In the genomic region with DNA sequence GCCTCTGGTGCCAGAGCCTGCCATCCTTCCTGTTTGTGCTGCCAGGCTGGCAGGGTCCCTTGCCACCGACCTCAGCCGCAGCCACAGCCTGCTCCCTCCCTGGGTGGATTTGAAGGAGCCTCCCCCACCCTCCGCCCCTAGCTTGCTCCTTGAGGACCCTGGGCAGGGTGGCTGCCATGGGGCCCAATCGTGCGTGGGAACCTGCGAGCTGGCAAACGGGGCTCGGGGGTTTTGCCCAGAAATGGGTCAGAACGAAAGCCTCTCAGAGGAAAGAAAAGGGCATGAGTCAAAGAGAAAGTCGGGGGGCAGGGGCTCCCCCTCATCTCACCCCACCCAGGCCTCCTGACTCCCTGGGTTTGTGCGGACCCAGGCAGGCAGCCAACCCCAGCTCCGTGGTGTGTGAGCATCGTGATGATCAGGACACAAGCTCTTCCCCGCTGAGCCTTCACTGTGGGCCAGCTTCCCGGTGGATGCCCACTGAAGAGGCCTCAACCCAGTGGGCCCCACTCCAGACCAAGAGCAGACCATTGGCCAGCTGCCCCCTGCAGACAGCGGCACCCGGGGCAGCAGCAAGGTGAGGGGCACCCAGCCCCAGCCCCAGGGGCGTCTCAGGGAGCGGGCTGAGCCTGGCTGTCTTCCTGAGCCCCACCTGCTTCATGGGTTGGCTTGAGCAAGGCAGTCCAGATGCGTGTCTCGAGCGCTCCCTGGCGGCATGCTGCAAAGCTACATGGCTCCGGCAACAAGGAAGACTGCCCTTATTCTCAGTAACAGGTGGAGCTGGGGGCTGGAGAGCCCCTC, we compare ENCODE assay signal across 8 cellular contexts. TPM values are rescaled to one million over a fixed set of nuclear protein-coding genes. Genes with fewer than 3 reads are reported as not detected.
DNase-seq lines count a peak whose midpoint lies in the region; ATAC-seq, FAIRE-seq and TF ChIP-seq lines count a peak whose summit lies in the region.

No MANE protein-coding gene starts in this region.

- peak; percentile 81 to 92 (median 83) for DNase-seq in CD8-positive, alpha-beta memory T cell
- peak; percentile 51 for DNase-seq in NCI-H146 treated with DMSO at 0.1 percent for 48 hours (lab: John Stamatoyannopoulos, UW; ENCODE audit: unreplicated experiment)
- DNase-seq in T-cell: peak; percentile 68 to 89 (median 82)
- DNase-seq in activated naive CD8-positive, alpha-beta T cell treated with anti-CD3 and anti-CD28 coated beads, Interleukin-2, amount 50 U/mL, for 16 hours (ENCODE audit: low read depth, low spot score): peak; percentile 70
- peak; percentile 93 for DNase-seq in cardiac septum (ENCODE audit: low spot score)
- DNase-seq in psoas muscle: peak; percentile 78 to 92
- peak; percentile 83 for DNase-seq in urothelium cell line (ENCODE audit: low spot score)

- ATAC-seq in GM21576 (IDR thresholded peaks at IDR 0.05; ENCODE audit: unreplicated experiment) (peak; percentile 48), T-cell (replicated peaks in 1 of 4) (peak; percentile 80 to 88 (median 87)), psoas muscle (peak; percentile 74 to 94 (median 92))

- peak overlapping the region; percentile 72 to 89 (median 76) for H3K4me3 Mint-ChIP-seq in CD8-positive, alpha-beta memory T cell
- peak overlapping the region; percentile 59 to 82 (median 75) for H3K4me3 Mint-ChIP-seq in T-cell

- POLR2A ChIA-PET in CD8-positive, alpha-beta memory T cell (lab: Charles Lee): interaction anchor here (0.6 to 2.0 kb wide), 13 partner anchors 10 to 247 kb away, joined by 3 to 18 read pairs (median 5); partner anchors contain the start of genes AJM1, C8G, FBXW5 and NPDC1
- POLR2A ChIA-PET in T-cell (lab: Charles Lee): interaction anchor here (0.6 kb wide), 2 partner anchors 47 to 247 kb away, joined by 3 read pairs; no protein-coding TSS in a partner anchor

- H3K36me3 ChIP-seq in CD8-positive, alpha-beta memory T cell (ENCODE audit: insufficient read depth, low read length): no peaks in the 10 kb centered on the region
- peaks cover 0 to 12% of the 10 kb centered on the region in 2 donors for H3K36me3 ChIP-seq in psoas muscle (ENCODE audit: insufficient read depth in 1 of 2, low read depth in 1 of 2)

- H3K9me3 ChIP-seq in CD8-positive, alpha-beta memory T cell (ENCODE audit: low read length): no peaks in the 10 kb centered on the region
- H3K9me3 ChIP-seq in psoas muscle: no peaks in the 10 kb centered on the region

- CTCF ChIA-PET in CD8-positive, alpha-beta memory T cell (lab: Charles Lee): interaction anchor here (0.6 to 8.9 kb wide), 60 partner anchors 9 to 308 kb away, joined by 3 to 159 read pairs (median 6); partner anchors contain the start of genes AJM1, C8G, CLIC3 and FBXW5
- CTCF ChIA-PET in T-cell (lab: Charles Lee): interaction anchor here (0.5 to 1.9 kb wide), 23 partner anchors 9 to 596 kb away, joined by 3 to 19 read pairs (median 4); partner anchors contain the start of genes AJM1 (in 1 of the 2), MAN1B1 (in 1 of the 2), NPDC1 (in 1 of the 2) and TMEM141 (in 1 of the 2)

- peak overlapping the region; percentile 58 for H3K4me3 ChIP-seq in CD8-positive, alpha-beta memory T cell (ENCODE audit: low read length)
- H3K4me3 ChIP-seq in psoas muscle: no peak overlapping the region

- H3K9me3 Mint-ChIP-seq in CD8-positive, alpha-beta memory T cell: no peaks in the 10 kb centered on the region
- H3K9me3 Mint-ChIP-seq in T-cell: no peaks in the 10 kb centered on the region

- peak overlapping the region; percentile 38 for H3K27ac ChIP-seq in CD8-positive, alpha-beta memory T cell (ENCODE audit: low read depth, low read length)
- no peak overlapping the region for H3K27ac ChIP-seq in psoas muscle

- FAIRE-seq in urothelium cell line (lab: Jason Lieb, UNC): no peak

- H3K27me3 Mint-ChIP-seq in CD8-positive, alpha-beta memory T cell: no peaks in the 10 kb centered on the region
- H3K27me3 Mint-ChIP-seq in T-cell: peaks cover 0 to 2% of the 10 kb centered on the region in 2 donors

- intact Hi-C loops in cardiac septum (cut with DNase I): loop anchor here (2.0 kb wide), 1 partner anchor 86 kb away; no protein-coding TSS in a partner anchor
- intact Hi-C loops in psoas muscle (cut with DNase I): loop anchor here (1.0 to 2.0 kb wide), 3 partner anchors 86 to 248 kb away; no protein-coding TSS in a partner anchor

- TF ChIP-seq CTCF in psoas muscle (IDR thresholded peaks at IDR 0.05): peak; percentile 88

- H3K36me3 Mint-ChIP-seq in CD8-positive, alpha-beta memory T cell: no peaks in the 10 kb centered on the region
- no peaks in the 10 kb centered on the region for H3K36me3 Mint-ChIP-seq in T-cell

- peaks cover 42% of the 10 kb centered on the region for H3K4me1 ChIP-seq in CD8-positive, alpha-beta memory T cell (ENCODE audit: insufficient read depth, low read length)
- peaks cover 6% of the 10 kb centered on the region for H3K4me1 ChIP-seq in psoas muscle

- peaks cover 35 to 48% (median 36%) of the 10 kb centered on the region in 3 donors for H3K4me1 Mint-ChIP-seq in CD8-positive, alpha-beta memory T cell
- peaks cover 32 to 40% (median 37%) of the 10 kb centered on the region in 3 donors for H3K4me1 Mint-ChIP-seq in T-cell

- no peaks in the 10 kb centered on the region for H3K27me3 ChIP-seq in CD8-positive, alpha-beta memory T cell (ENCODE audit: insufficient read depth, low read length, poor library complexity, severe bottlenecking)
- H3K27me3 ChIP-seq in psoas muscle (ENCODE audit: insufficient read depth in 3 of 3, low read length in 2 of 3): peaks cover 0 to 6% (median 0%) of the 10 kb centered on the region in 3 donors

- WGBS in psoas muscle, 3 donors: 7 to 13% (median 7%) methylated on average over 23 to 24 of the region's 24 CpGs

- peak overlapping the region; percentile 75 to 96 (median 89) for H3K27ac Mint-ChIP-seq in CD8-positive, alpha-beta memory T cell
- H3K27ac Mint-ChIP-seq in T-cell: peak overlapping the region; percentile 88 to 93

RNA-seq across cellular contexts. Expression of gene FUT7, which starts 3.0 kb away (rescaled TPM):
- total RNA-seq in CD8-positive, alpha-beta memory T cell: under 1 TPM; 0.57 to 0.82 TPM
- polyA plus RNA-seq in CD8-positive, alpha-beta memory T cell: 28.7 TPM
- total RNA-seq in T-cell (1 to 10 TPM; 1.1 to 7.7 (median 5.1) TPM), cardiac septum (0.22 TPM), psoas muscle (under 1 TPM in 1 of 4 donors, not detected in 3; 0.08 TPM)
- under 1 TPM in 2 of 3 donors, not detected in 1; 0.01 to 0.06 TPM for polyA plus RNA-seq in psoas muscle

RNA-seq across cellular contexts. Expression of gene ABCA2, which starts 6.9 kb away (rescaled TPM):
- total RNA-seq in CD8-positive, alpha-beta memory T cell: 10 to 100 TPM; 15.9 to 20.7 TPM
- 20.2 TPM for polyA plus RNA-seq in CD8-positive, alpha-beta memory T cell
- 100 to 1,000 TPM in 3 of 5 donors, 10 to 100 TPM in 2; 58.6 to 138 (median 121) TPM for total RNA-seq in T-cell
- total RNA-seq in cardiac septum: 41.5 TPM
- total RNA-seq in psoas muscle: 10 to 100 TPM; 12.2 to 23.5 (median 18.3) TPM
- polyA plus RNA-seq in psoas muscle: 10 to 100 TPM in 1 of 3 donors, 1 to 10 TPM in 2; 6.9 to 11.1 (median 8.5) TPM

RNA-seq across cellular contexts. Expression of gene NPDC1, which starts 11.1 kb away (rescaled TPM):
- 10 to 100 TPM; 24.6 to 27.5 TPM for total RNA-seq in CD8-positive, alpha-beta memory T cell
- polyA plus RNA-seq in CD8-positive, alpha-beta memory T cell: 38.4 TPM
- 10 to 100 TPM; 32.4 to 76.7 (median 57.0) TPM for total RNA-seq in T-cell
- total RNA-seq in cardiac septum: 96.4 TPM
- 10 to 100 TPM; 17.3 to 32.1 (median 22.6) TPM for total RNA-seq in psoas muscle
- polyA plus RNA-seq in psoas muscle: 10 to 100 TPM; 14.8 to 23.2 (median 17.6) TPM

RNA-seq across cellular contexts. Expression of gene ENTPD2, which starts 19.0 kb away (rescaled TPM):
- total RNA-seq in CD8-positive, alpha-beta memory T cell: not detected
- polyA plus RNA-seq in CD8-positive, alpha-beta memory T cell: not detected
- total RNA-seq in T-cell (under 1 TPM in 1 of 5 donors, not detected in 4; 0.32 TPM), cardiac septum (0.92 TPM), psoas muscle (1 to 10 TPM in 2 of 4 donors, under 1 TPM in 2; 0.59 to 1.4 (median 0.95) TPM)
- under 1 TPM; 0.17 to 0.29 (median 0.28) TPM for polyA plus RNA-seq in psoas muscle

RNA-seq across cellular contexts. Expression of gene SAPCD2, which starts 35.4 kb away (rescaled TPM):
- total RNA-seq in CD8-positive, alpha-beta memory T cell: 10 to 100 TPM; 11.5 to 12.7 TPM
- polyA plus RNA-seq in CD8-positive, alpha-beta memory T cell: 0.15 TPM
- total RNA-seq in T-cell (1 to 10 TPM in 1 of 5 donors, under 1 TPM in 4; 0.33 to 1.0 (median 0.83) TPM), cardiac septum (0.11 TPM), psoas muscle (under 1 TPM; 0.10 to 0.15 (median 0.12) TPM)
- polyA plus RNA-seq in psoas muscle: under 1 TPM in 2 of 3 donors, not detected in 1; 0.18 to 0.22 TPM
